In genomic region chr22:17157714-17158113, GRCh38 we compare ENCODE assay signal across 11 cellular contexts. TPM values are rescaled to one million over a fixed set of nuclear protein-coding genes. Genes with fewer than 3 reads are reported as not detected.
DNase-seq lines count a peak whose midpoint lies in the region; ATAC-seq and TF ChIP-seq lines count a peak whose summit lies in the region.
"Had no signal": no experiment of that assay in that cellular context is flagged by ENCODE, and none has a peak within 500 bp of the region (broad histone marks: within the 10 kb centered on the region; RNA-seq: fewer than 3 reads in every experiment).

No MANE protein-coding gene starts in this region.

- H3K27ac Mint-ChIP-seq in activated naive CD4-positive, alpha-beta T cell treated with anti-CD3 and anti-CD28 coated beads, Interleukin-2, amount 10 ng/mL, durations not matched to agents 7 days and 5 days, result no peak overlapping the region
- H3K27ac Mint-ChIP-seq in activated naive CD4-positive, alpha-beta T cell treated with anti-CD3 and anti-CD28 coated beads, Interleukin-2, amount 50 U/mL, for 72 hours, result peak overlapping the region in 1 of 2 donors; percentile 94
- no peak overlapping the region for H3K27ac Mint-ChIP-seq in glutamatergic neuron (ENCODE audit: unreplicated experiment)

- peak overlapping the region; percentile 77 for H3K4me3 Mint-ChIP-seq in activated naive CD4-positive, alpha-beta T cell treated with anti-CD3 and anti-CD28 coated beads, Interleukin-2, amount 10 ng/mL, durations not matched to agents 7 days and 5 days
- peak overlapping the region; percentile 89 for H3K4me3 Mint-ChIP-seq in glutamatergic neuron (ENCODE audit: unreplicated experiment)

- no peaks in the 10 kb centered on the region for H3K27me3 ChIP-seq in WERI-Rb-1 (ENCODE audit: insufficient read depth, low read depth, severe bottlenecking)
- H3K27me3 ChIP-seq in suprapubic skin, result no peaks in the 10 kb centered on the region
- H3K27me3 ChIP-seq in Peyer's patch, result no peaks in the 10 kb centered on the region

- H3K4me1 Mint-ChIP-seq in activated naive CD4-positive, alpha-beta T cell treated with anti-CD3 and anti-CD28 coated beads, Interleukin-2, amount 10 ng/mL, durations not matched to agents 7 days and 5 days, result peaks cover 39% of the 10 kb centered on the region
- H3K4me1 Mint-ChIP-seq in glutamatergic neuron (ENCODE audit: low read depth, unreplicated experiment), result peaks cover 3% of the 10 kb centered on the region

- peaks cover 43% of the 10 kb centered on the region for H3K4me1 ChIP-seq in suprapubic skin
- H3K4me1 ChIP-seq in Peyer's patch, result peaks cover 0 to 30% (median 0%) of the 10 kb centered on the region in 4 donors

- H3K9me3 ChIP-seq in WERI-Rb-1 (ENCODE audit: severe bottlenecking) (no peaks in the 10 kb centered on the region), suprapubic skin (no peaks in the 10 kb centered on the region), Peyer's patch (no peaks in the 10 kb centered on the region)

- CTCF ChIA-PET in activated naive CD4-positive, alpha-beta T cell treated with anti-CD3 and anti-CD28 coated beads, Interleukin-2, amount 10 ng/mL, durations not matched to agents 7 days and 5 days (lab: Charles Lee), result interaction anchor here (0.7 to 1.6 kb wide), 3 partner anchors 14 to 51 kb away, joined by 3 to 4 read pairs (median 3); no protein-coding TSS in a partner anchor

- H3K4me3 ChIP-seq in WERI-Rb-1 (ENCODE audit: low read depth, low read length) (peak overlapping the region; percentile 94; the same call in 1 of the 2 replicates), suprapubic skin (peak overlapping the region; percentile 84), Peyer's patch (peak overlapping the region in 2 of 4 donors; percentile 85 to 93)

- no peak for ATAC-seq in activated naive CD4-positive, alpha-beta T cell treated with anti-CD3 and anti-CD28 coated beads, Interleukin-2, amount 50 U/mL, for 72 hours
- ATAC-seq in omental fat pad (ENCODE audit: low FRiP score), result no peak

- H3K27me3 Mint-ChIP-seq in activated naive CD4-positive, alpha-beta T cell treated with anti-CD3 and anti-CD28 coated beads, Interleukin-2, amount 10 ng/mL, durations not matched to agents 7 days and 5 days, result no peaks in the 10 kb centered on the region
- H3K27me3 Mint-ChIP-seq in glutamatergic neuron (ENCODE audit: unreplicated experiment), result peaks cover 2% of the 10 kb centered on the region

- H3K27ac ChIP-seq in WERI-Rb-1 (no peak overlapping the region), suprapubic skin (no peak overlapping the region), Peyer's patch (peak overlapping the region in 2 of 4 donors; percentile 84 to 95)

- WGBS in suprapubic skin, result 81% methylated on average over 3 of the region's 3 CpGs

- TF ChIP-seq CTCF in WERI-Rb-1 (IDR thresholded peaks at IDR 0.05; ENCODE audit: low read depth, low read length) (no peak), glutamatergic neuron (IDR thresholded peaks at IDR 0.05; ENCODE audit: partially characterized antibody, unreplicated experiment) (no peak), suprapubic skin (IDR thresholded peaks at IDR 0.05) (no peak), omental fat pad (IDR thresholded peaks at IDR 0.05) (no peak), Peyer's patch (IDR thresholded peaks at IDR 0.05) (no peak)

- H3K36me3 ChIP-seq in WERI-Rb-1, result peaks cover 13% of the 10 kb centered on the region
- H3K36me3 ChIP-seq in suprapubic skin, result no peaks in the 10 kb centered on the region
- no peaks in the 10 kb centered on the region for H3K36me3 ChIP-seq in Peyer's patch

- TF ChIP-seq POLR2A in suprapubic skin (IDR thresholded peaks at IDR 0.05) (no peak), Peyer's patch (IDR thresholded peaks at IDR 0.05) (no peak)

- no peak for DNase-seq in activated naive CD4-positive, alpha-beta T cell treated with anti-CD3 and anti-CD28 coated beads, Interleukin-2, amount 10 ng/mL, durations not matched to agents 7 days and 5 days
- no peak for DNase-seq in activated naive CD4-positive, alpha-beta T cell treated with anti-CD3 and anti-CD28 coated beads, Interleukin-2, amount 50 U/mL, for 72 hours (ENCODE audit: low spot score in 2 of 2)
- DNase-seq in WERI-Rb-1, result no peak
- no peak for DNase-seq in glutamatergic neuron
- no peak for DNase-seq in suprapubic skin (ENCODE audit: low spot score in 2 of 2)
- DNase-seq in omental fat pad (ENCODE audit: low spot score), result no peak
- no peak for DNase-seq in Peyer's patch
- no peak for DNase-seq in NCI-H1092 (lab: John Stamatoyannopoulos, UW)
- DNase-seq: central memory CD4-positive, alpha-beta T cell; kidney; NCI-H2171 had no signal

- no peaks in the 10 kb centered on the region for H3K9me3 Mint-ChIP-seq in activated naive CD4-positive, alpha-beta T cell treated with anti-CD3 and anti-CD28 coated beads, Interleukin-2, amount 10 ng/mL, durations not matched to agents 7 days and 5 days
- no peaks in the 10 kb centered on the region for H3K9me3 Mint-ChIP-seq in activated naive CD4-positive, alpha-beta T cell treated with anti-CD3 and anti-CD28 coated beads, Interleukin-2, amount 50 U/mL, for 72 hours
- H3K9me3 Mint-ChIP-seq in glutamatergic neuron (ENCODE audit: unreplicated experiment), result peaks cover 7% of the 10 kb centered on the region

- H3K36me3 Mint-ChIP-seq in activated naive CD4-positive, alpha-beta T cell treated with anti-CD3 and anti-CD28 coated beads, Interleukin-2, amount 10 ng/mL, durations not matched to agents 7 days and 5 days, result peaks cover 11% of the 10 kb centered on the region
- peaks cover 5 to 6% of the 10 kb centered on the region in 2 donors for H3K36me3 Mint-ChIP-seq in activated naive CD4-positive, alpha-beta T cell treated with anti-CD3 and anti-CD28 coated beads, Interleukin-2, amount 50 U/mL, for 72 hours
- no peaks in the 10 kb centered on the region for H3K36me3 Mint-ChIP-seq in glutamatergic neuron (ENCODE audit: unreplicated experiment)

- TF ChIP-seq EP300 in suprapubic skin (IDR thresholded peaks at IDR 0.05), result no peak

RNA-seq across cellular contexts. Expression of gene HDHD5, which starts 1.4 kb away (rescaled TPM):
- 10 to 100 TPM; 22.0 to 71.3 TPM for total RNA-seq in activated naive CD4-positive, alpha-beta T cell treated with anti-CD3 and anti-CD28 coated beads, Interleukin-2, amount 50 U/mL, for 72 hours
- 30.2 TPM for total RNA-seq in glutamatergic neuron (ENCODE audit: unreplicated experiment)
- total RNA-seq in suprapubic skin, result 10 to 100 TPM; 38.5 to 58.3 (median 44.5) TPM
- total RNA-seq in omental fat pad, result 10 to 100 TPM; 32.9 to 60.7 (median 36.7) TPM
- 10 to 100 TPM; 15.7 to 42.0 (median 31.0) TPM for total RNA-seq in Peyer's patch

RNA-seq across cellular contexts. Expression of gene TMEM121B, which starts 36.6 kb away (rescaled TPM):
- total RNA-seq in activated naive CD4-positive, alpha-beta T cell treated with anti-CD3 and anti-CD28 coated beads, Interleukin-2, amount 50 U/mL, for 72 hours, result under 1 TPM; 0.05 to 0.10 TPM
- 44.1 TPM for total RNA-seq in glutamatergic neuron (ENCODE audit: unreplicated experiment)
- 1 to 10 TPM in 3 of 4 donors, under 1 TPM in 1; 0.76 to 1.9 (median 1.6) TPM for total RNA-seq in suprapubic skin
- 1 to 10 TPM in 2 of 4 donors, under 1 TPM in 2; 0.46 to 1.4 (median 0.94) TPM for total RNA-seq in omental fat pad
- under 1 TPM in 3 of 4 donors, not detected in 1; 0.18 to 0.76 (median 0.40) TPM for total RNA-seq in Peyer's patch

Comparison
In these comparisons a context has a peak if more than half of its experiments do, and no peak if none do; other contexts are left out.
1. RNA of gene TMEM121B, which starts 36.6 kb away (total RNA-seq): 44.1 TPM in glutamatergic neuron (single experiment); 0.76 to 1.9 TPM in suprapubic skin, 0.46 to 1.4 TPM in omental fat pad, 0.18 to 0.76 TPM in Peyer's patch and 0.05 to 0.10 TPM in activated naive CD4-positive, alpha-beta T cell treated with anti-CD3 and anti-CD28 coated beads, Interleukin-2, amount 50 U/mL, for 72 hours; every median in the first group is over 10 times any median in the second.